In the genomic region with DNA sequence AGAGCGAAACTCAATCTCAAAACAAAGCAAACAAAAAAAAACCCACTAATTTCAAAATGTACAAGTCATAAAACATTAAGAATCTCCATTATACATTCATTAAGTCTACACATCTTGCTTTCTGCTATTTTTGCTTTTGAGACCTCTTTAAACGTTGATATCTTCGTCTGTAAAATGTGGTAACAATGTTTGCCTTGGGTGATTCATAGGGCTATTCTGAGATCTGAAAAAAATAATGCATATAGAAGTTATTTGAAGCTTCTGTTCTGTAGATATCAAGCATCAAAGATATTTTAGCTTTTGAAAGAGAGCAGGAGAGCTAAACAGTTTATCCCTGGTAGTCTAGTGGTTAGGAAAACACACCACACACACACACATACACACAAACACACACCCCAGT, we compare ENCODE assay signal across 17 cellular contexts.
"Had no signal": no experiment of that assay in that cellular context is flagged by ENCODE, and none has a peak within 500 bp of the region (broad histone marks: within the 10 kb centered on the region; RNA-seq: fewer than 3 reads in every experiment).

No MANE protein-coding gene starts in this region.

- H2AFZ ChIP-seq: hepatocyte had no signal

- H3K27ac ChIP-seq: hepatocyte, left lung, SK-N-MC, skin epidermis, suprapubic skin, upper lobe of left lung had no signal

- H3K4me1 ChIP-seq: left lung, suprapubic skin, upper lobe of left lung had no signal

- H3K4me2 ChIP-seq: hepatocyte had no signal

- DNase-seq: activated CD4-positive, alpha-beta T cell treated with anti-CD3 and anti-CD28 coated beads for 1 hour; activated CD4-positive, alpha-beta T cell treated with anti-CD3 and anti-CD28 coated beads, Interleukin-2, amount 50 U/mL, for 4 hours; activated naive CD4-positive, alpha-beta T cell treated with anti-CD3 and anti-CD28 coated beads for 36 hours; activated naive CD8-positive, alpha-beta T cell treated with anti-CD3 and anti-CD28 coated beads, Interleukin-2, amount 50 U/mL, for 24 hours; activated T-cell treated with anti-CD3 and anti-CD28 coated beads for 4 hours; cerebellar nuclear complex; left lung; naive thymus-derived CD8-positive, alpha-beta T cell; stimulated activated CD4-positive, alpha-beta T cell treated with anti-CD3 and anti-CD28 coated beads, Interleukin-4, amount 100 ng/mL, for 4 hours; stimulated activated CD8-positive, alpha-beta memory T cell treated with anti-CD3 and anti-CD28 coated beads, Interleukin-4, amount 100 ng/mL, for 48 hours; stimulated activated naive CD4-positive, alpha-beta T cell treated with Interleukin-2 at 50 U/mL for 16 hours; upper lobe of left lung had no signal

- ATAC-seq: activated naive CD8-positive, alpha-beta T cell treated with anti-CD3 and anti-CD28 coated beads, Interleukin-2, amount 50 U/mL, for 24 hours; activated T-helper 17 cell treated with anti-CD3 and anti-CD28 coated beads, Interleukin-2, amount 50 U/mL, for 72 hours; left lung; naive thymus-derived CD8-positive, alpha-beta T cell had no signal

- H3K36me3 ChIP-seq: left lung, suprapubic skin, upper lobe of left lung had no signal

- H3K27me3 ChIP-seq: hepatocyte, left lung, suprapubic skin, upper lobe of left lung had no signal

- H3K9me3 ChIP-seq: suprapubic skin, upper lobe of left lung had no signal

- H3K4me3 ChIP-seq: hepatocyte, left lung, SK-N-MC, skin epidermis, suprapubic skin, upper lobe of left lung had no signal
